Comparison of ENCODE assay signal across 20 cellular contexts in genomic region chr22:24181996-24182560, GRCh38. TPM values are rescaled to one million over a fixed set of nuclear protein-coding genes. Genes with fewer than 3 reads are reported as not detected.
A peak's percentile ranks its signal among the peaks of the same experiment; 100 is the strongest.
DNase-seq lines count a peak whose midpoint lies in the region; ATAC-seq, FAIRE-seq and TF ChIP-seq lines count a peak whose summit lies in the region.
"Had no signal": no experiment of that assay in that cellular context is flagged by ENCODE, and none has a peak within 500 bp of the region (broad histone marks: within the 10 kb centered on the region; RNA-seq: fewer than 3 reads in every experiment).

No MANE protein-coding gene starts in this region.

- no peak for FAIRE-seq in HepG2 (lab: Jason Lieb, UNC)
- FAIRE-seq: GM18507 had no signal

- no peaks in the 10 kb centered on the region for H3K27me3 ChIP-seq in HepG2 (ENCODE audit: control insufficient read depth in 1 of 2, insufficient read depth in 2 of 2, low read length in 2 of 2)
- H3K27me3 ChIP-seq in right lobe of liver = no peaks in the 10 kb centered on the region
- no peaks in the 10 kb centered on the region for H3K27me3 ChIP-seq in heart right ventricle
- H3K27me3 ChIP-seq in sigmoid colon = no peaks in the 10 kb centered on the region
- no peaks in the 10 kb centered on the region for H3K27me3 ChIP-seq in vagina
- H3K27me3 ChIP-seq: cardiac muscle cell, MG63 had no signal

- H3K79me2 ChIP-seq in HepG2 (ENCODE audit: insufficient read depth, low read length) = no peaks in the 10 kb centered on the region

- H3K9me3 ChIP-seq in HepG2 (ENCODE audit: low read length) (no peaks in the 10 kb centered on the region), right lobe of liver (no peaks in the 10 kb centered on the region), heart right ventricle (no peaks in the 10 kb centered on the region), sigmoid colon (no peaks in the 10 kb centered on the region), vagina (no peaks in the 10 kb centered on the region)
- H3K9me3 ChIP-seq: MG63, mucosa of descending colon had no signal

- H3K4me3 ChIP-seq in HepG2 (replicated peaks in 1 of 3; ENCODE audit: insufficient read depth in 1 of 3, low read depth in 2 of 3, low read length in 3 of 3) (peak overlapping the region in 2 of 3 experiments; percentile 49 to 74; a peak in 3 of 6 replicates), right lobe of liver (no peak overlapping the region), heart right ventricle (peak overlapping the region in 4 of 10 donors; percentile 21 to 35 (median 30)), sigmoid colon (peak overlapping the region in 3 of 4 donors; percentile 7 to 32 (median 23)), vagina (peak overlapping the region; percentile 27 to 29)
- H3K4me3 ChIP-seq: cardiac muscle cell, MG63, mucosa of descending colon had no signal

- POLR2A ChIA-PET in HepG2 (lab: Yijun Ruan, JAX) = interaction anchor here (2.2 kb wide), 1 partner anchor 25 kb away, joined by 10 read pairs; no protein-coding TSS in a partner anchor

- H3K9ac ChIP-seq in HepG2 (ENCODE audit: insufficient read depth, low read depth, low read length) = peak overlapping the region; percentile 52; the same call in 1 of the 2 replicates

- intact Hi-C loops in HepG2 (cut with micrococcal nuclease; ENCODE audit: unreplicated experiment) (no loop called here), right lobe of liver (cut with DNase I) (loop anchor here in 1 of 2 donors (10.0 kb wide), 1 partner anchor 53 kb away; no protein-coding TSS in a partner anchor), heart right ventricle (cut with DNase I) (loop anchor here in 2 of 10 donors (10.0 kb wide), 1 partner anchor 343 kb away; no protein-coding TSS in a partner anchor), sigmoid colon (cut with DNase I) (no loop called here), vagina (cut with DNase I) (no loop called here)

- no peak overlapping the region for H2AFZ ChIP-seq in HepG2 (ENCODE audit: low read length)

- BruUV-seq in HepG2 (replicated peaks; lab: Mats Ljungman, UMichigan) = no TSS peak

- no peak for TF ChIP-seq RAD21 in HepG2 (CRISPR knock-in tag; IDR thresholded peaks at IDR 0.05)

- TF ChIP-seq EP300 in HepG2 (IDR thresholded peaks at IDR 0.05; ENCODE audit: low read depth in 2 of 2, low read length in 2 of 2) (no peak), HepG2 (CRISPR knock-in tag; IDR thresholded peaks at IDR 0.05; ENCODE audit: borderline replicate concordance) (no peak), sigmoid colon (IDR thresholded peaks at IDR 0.05) (no peak)

- in situ Hi-C loops in HepG2 (cut with HindIII; ENCODE audit: extremely low pct_ligation_motif_present, low pct_unique_long_range_greater_than_20kb) = no loop called here

- TF ChIP-seq CTCF in HepG2 (CRISPR knock-in tag; IDR thresholded peaks at IDR 0.05) = no peak
- TF ChIP-seq CTCF in right lobe of liver (IDR thresholded peaks at IDR 0.05) = no peak
- no peak for TF ChIP-seq CTCF in heart right ventricle (IDR thresholded peaks at IDR 0.05)
- no peak for TF ChIP-seq CTCF in sigmoid colon (IDR thresholded peaks at IDR 0.05)
- TF ChIP-seq CTCF in vagina (IDR thresholded peaks at IDR 0.05) = no peak

- no peak overlapping the region for H3K27ac ChIP-seq in HepG2 (ENCODE audit: extremely low read length, insufficient read depth, low read length)
- H3K27ac ChIP-seq in right lobe of liver = no peak overlapping the region
- peak overlapping the region in 7 of 10 donors; percentile 35 to 67 (median 55) for H3K27ac ChIP-seq in heart right ventricle
- H3K27ac ChIP-seq in sigmoid colon = peak overlapping the region in 3 of 4 donors; percentile 62 to 87 (median 86)
- peak overlapping the region; percentile 67 for H3K27ac ChIP-seq in vagina
- H3K27ac ChIP-seq: cardiac muscle cell had no signal

- H3K36me3 ChIP-seq in HepG2 (replicated peaks in 1 of 2; ENCODE audit: control insufficient read depth in 1 of 2, insufficient read depth in 2 of 2, low read length in 2 of 2) (peaks cover under 1 to 1% of the 10 kb centered on the region in 2 experiments; a peak in 2 of 5 replicates), right lobe of liver (no peaks in the 10 kb centered on the region), heart right ventricle (peaks cover 0 to 18% (median 0%) of the 10 kb centered on the region in 9 donors), sigmoid colon (peaks cover 0 to 12% (median 4%) of the 10 kb centered on the region in 4 donors), vagina (peaks cover 0 to 13% of the 10 kb centered on the region in 2 donors)
- H3K36me3 ChIP-seq: MG63 had no signal

- no peak for ATAC-seq in HepG2
- ATAC-seq in right lobe of liver = no peak
- no peak for ATAC-seq in heart right ventricle
- ATAC-seq in HG03280 (IDR thresholded peaks at IDR 0.05; ENCODE audit: unreplicated experiment) = no peak
- ATAC-seq in GM18498 (IDR thresholded peaks at IDR 0.05; ENCODE audit: unreplicated experiment) = no peak
- ATAC-seq: stimulated activated naive CD8-positive, alpha-beta T cell treated with anti-CD3 and anti-CD28 coated beads, Interleukin-15, Interleukin-2, amounts not matched to agents 100 U/mL and 50 U/mL, for 24 hours had no signal

- WGBS in HepG2 (ENCODE audit: low lambda C conversion rate) = 45% methylated on average over 12 of the region's 13 CpGs
- 69% methylated on average over 4 of the region's 13 CpGs for WGBS in right lobe of liver (ENCODE audit: insufficient coverage, low coverage, low lambda C conversion rate, missing lambda C conversion rate)
- 74 to 76% methylated on average over 13 of the region's 13 CpGs for WGBS in heart right ventricle, 2 donors
- 81 to 91% methylated on average over 13 of the region's 13 CpGs for WGBS in sigmoid colon, 2 donors

- H3K4me1 ChIP-seq in HepG2 (ENCODE audit: insufficient read depth, low read length) (peaks cover 23% of the 10 kb centered on the region), right lobe of liver (peaks cover 0 to 5% (median 0%) of the 10 kb centered on the region in 4 donors), heart right ventricle (peaks cover 9 to 50% (median 30%) of the 10 kb centered on the region in 9 donors), sigmoid colon (peaks cover 0 to 45% (median 32%) of the 10 kb centered on the region in 4 donors), vagina (peaks cover 37% of the 10 kb centered on the region)

- DNase-seq in HepG2 (ENCODE audit: low spot score) (no peak), right lobe of liver (no peak), heart right ventricle (no peak), sigmoid colon (no peak), vagina (ENCODE audit: extremely low spot score in 2 of 2) (no peak)
- DNase-seq in activated T-cell treated with anti-CD3 and anti-CD28 coated beads, Interleukin-2, amount 50 U/mL, for 1 hour = no peak
- DNase-seq: activated CD4-positive, alpha-beta memory T cell treated with anti-CD3 and anti-CD28 coated beads for 36 hours; activated gamma-delta T cell; amygdala; MG63; NCI-H2171; RPMI8226; stimulated activated CD4-positive, alpha-beta T cell treated with anti-CD3 and anti-CD28 coated beads, Interleukin-12 subunit alpha, Interleukin-12 subunit beta, amount 100 ng/mL, for 4 hours; stimulated activated CD4-positive, alpha-beta T cell treated with anti-CD3 and anti-CD28 coated beads, Interleukin-4, amount 100 ng/mL, for 4 hours; stimulated activated naive CD8-positive, alpha-beta T cell treated with anti-CD3 and anti-CD28 coated beads, Interleukin-15, Interleukin-2, amounts not matched to agents 100 U/mL and 50 U/mL, for 24 hours had no signal

- CTCF ChIA-PET in HepG2 (lab: Yijun Ruan, JAX; ENCODE audit: low intra/inter-chr PET ratio, low total read pairs) = no interaction called here

- H4K20me1 ChIP-seq in HepG2 (ENCODE audit: insufficient read depth, low read length) = no peaks in the 10 kb centered on the region

- peak overlapping the region; percentile 98 for H3K4me2 ChIP-seq in HepG2 (ENCODE audit: low read depth, low read length)

- TF ChIP-seq POLR2A in HepG2 (IDR thresholded peaks at IDR 0.05; ENCODE audit: insufficient read depth in 1 of 2, low read depth in 2 of 2, low read length in 2 of 2) (no peak), right lobe of liver (IDR thresholded peaks at IDR 0.05) (no peak), sigmoid colon (IDR thresholded peaks at IDR 0.05) (no peak), vagina (IDR thresholded peaks at IDR 0.05) (no peak)

TF ChIP-seq in HepG2, 621 proteins besides CTCF, POLR2A, EP300 and RAD21:
- TF ChIP-seq ZNF143 (CRISPR knock-in tag; IDR thresholded peaks at IDR 0.05) (no peak), SALL1 (CRISPR knock-in tag; IDR thresholded peaks at IDR 0.05) (peak; percentile 5; the same call in 1 of the 2 replicates)

RNA-seq across cellular contexts. Expression of gene SUSD2, which starts 0.8 kb away (rescaled TPM):
- 0.94 and 2.1 TPM in 2 replicates for total RNA-seq in HepG2 (2016; rRNA removed; fragmentation: Illumina TruSeq; extraction: Trizol)
- total RNA-seq in HepG2 (2016; cell fraction: cytosol; rRNA removed; fragmentation: Illumina TruSeq; extraction: Trizol; ENCODE audit: low read depth) = 0.20 and 0.44 TPM in 2 replicates
- 0.64 and 2.1 TPM in 2 replicates for total RNA-seq in HepG2 (2016; cell fraction: insoluble cytoplasmic fraction; rRNA removed; fragmentation: Illumina TruSeq; extraction: Trizol)
- total RNA-seq in HepG2 (2016; cell fraction: membrane; rRNA removed; fragmentation: Illumina TruSeq; extraction: Trizol) = 0.48 and 0.49 TPM in 2 replicates
- 3.6 and 3.8 TPM in 2 replicates for total RNA-seq in HepG2 (2016; cell fraction: nucleus; rRNA removed; fragmentation: Illumina TruSeq; extraction: Trizol)
- polyA plus RNA-seq in HepG2 (2011; rRNA removed) = 11.0 and 12.7 TPM in 2 replicates
- 3.8 and 6.5 TPM in 2 replicates for polyA plus RNA-seq in HepG2 (2011; cell fraction: cytosol; rRNA removed)
- 12.4 and 16.2 TPM in 2 replicates for polyA plus RNA-seq in HepG2 (2011; cell fraction: nucleus; rRNA removed)
- polyA plus RNA-seq in HepG2 (2012) = 2.7 and 4.1 TPM in 2 replicates
- polyA plus RNA-seq in HepG2 (2016; cell fraction: cytosol; fragmentation: Illumina TruSeq; extraction: Trizol; ENCODE audit: low read depth) = 0.27 and 0.36 TPM in 2 replicates
- polyA plus RNA-seq in HepG2 (2016; cell fraction: insoluble cytoplasmic fraction; fragmentation: Illumina TruSeq; extraction: Trizol; ENCODE audit: low read depth) = 1.3 and 1.8 TPM in 2 replicates
- polyA plus RNA-seq in HepG2 (2016; cell fraction: membrane; fragmentation: Illumina TruSeq; extraction: Trizol; ENCODE audit: low read depth) = 0.41 and 0.74 TPM in 2 replicates
- polyA plus RNA-seq in HepG2 (2016; cell fraction: nucleus; fragmentation: Illumina TruSeq; extraction: Trizol; ENCODE audit: insufficient read depth, low read depth) = 8.0 and 8.7 TPM in 2 replicates
- 0.77 and 15.6 TPM in 2 replicates for polyA minus RNA-seq in HepG2 (2011; rRNA and poly(A)+ RNA removed; ENCODE audit: low replicate concordance)
- polyA minus RNA-seq in HepG2 (2011; cell fraction: cytosol; rRNA and poly(A)+ RNA removed) = 5.4 and 6.8 TPM in 2 replicates
- polyA minus RNA-seq in HepG2 (2011; cell fraction: nucleus; rRNA and poly(A)+ RNA removed) = 4.4 and 4.6 TPM in 2 replicates
- 1 to 10 TPM in 4 of 6 experiments, under 1 TPM in 2; 0.61 to 6.8 (median 2.0) TPM for total RNA-seq in right lobe of liver
- total RNA-seq in heart right ventricle = 1 to 10 TPM in 6 of 10 donors, under 1 TPM in 4; 0.57 to 6.7 (median 1.5) TPM
- 1 to 10 TPM; 5.4 to 6.5 TPM for polyA plus RNA-seq in heart right ventricle
- 1 to 10 TPM; 1.2 to 8.6 (median 3.8) TPM for total RNA-seq in sigmoid colon
- 1 to 10 TPM in 1 of 3 donors, not detected in 2; 2.6 TPM for polyA plus RNA-seq in sigmoid colon
- total RNA-seq in vagina = 9.1 TPM

Comparison
In these comparisons a context has a peak if more than half of its experiments do, and no peak if none do; other contexts are left out.
1. H3K4me3 ChIP-seq: peak in HepG2 (2 of 3), sigmoid colon (3 of 4) and vagina (2 of 2); none in right lobe of liver (0 of 3).
2. H3K27ac ChIP-seq: peak in heart right ventricle (7 of 10), sigmoid colon (3 of 4) and vagina (single experiment); none in HepG2 (single experiment) and right lobe of liver (0 of 3).